Comparison of ENCODE assay signal across 24 cellular contexts in genomic region chr5:171702391-171702790, GRCh38.
"Had no signal": no experiment of that assay in that cellular context is flagged by ENCODE, and none has a peak within 500 bp of the region (broad histone marks: within the 10 kb centered on the region; RNA-seq: fewer than 3 reads in every experiment).

No MANE protein-coding gene starts in this region.

- H3K36me3 Mint-ChIP-seq: memory B cell; naive thymus-derived CD4-positive, alpha-beta T cell; natural killer cell treated with Interleukin-12 subunit alpha and Interleukin-12 subunit beta and Interleukin-15 and Interleukin-18, amount 100 ng/mL, for 72 hours; neural progenitor cell; stimulated activated effector memory CD8-positive, alpha-beta T cell treated with anti-CD3 and anti-CD28 coated beads, Interleukin-12 subunit alpha, Interleukin-12 subunit beta, amount 100 ng/mL, for 72 hours had no signal

- H3K4me1 Mint-ChIP-seq: memory B cell; naive thymus-derived CD4-positive, alpha-beta T cell; stimulated activated effector memory CD8-positive, alpha-beta T cell treated with anti-CD3 and anti-CD28 coated beads, Interleukin-12 subunit alpha, Interleukin-12 subunit beta, amount 100 ng/mL, for 72 hours had no signal

- H3K4me3 Mint-ChIP-seq: memory B cell; naive thymus-derived CD4-positive, alpha-beta T cell; natural killer cell treated with Interleukin-12 subunit alpha and Interleukin-12 subunit beta and Interleukin-15 and Interleukin-18, amount 100 ng/mL, for 72 hours; neural progenitor cell; stimulated activated effector memory CD8-positive, alpha-beta T cell treated with anti-CD3 and anti-CD28 coated beads, Interleukin-12 subunit alpha, Interleukin-12 subunit beta, amount 100 ng/mL, for 72 hours; stimulated activated naive CD8-positive, alpha-beta T cell treated with anti-CD3 and anti-CD28 coated beads, Interleukin-15, Interleukin-2, amounts not matched to agents 100 ng/mL and 50 ng/mL, for 24 hours had no signal

- ATAC-seq: left colon; mucosa of descending colon; naive thymus-derived CD4-positive, alpha-beta T cell; right cardiac atrium; sciatic nerve; upper lobe of right lung had no signal

- DNase-seq: heart right ventricle; hippocampal formation; kidney; left colon; left ventricle myocardium inferior; midbrain; mucosa of descending colon; naive thymus-derived CD4-positive, alpha-beta T cell; ovary; right cardiac atrium; stimulated activated CD4-positive, alpha-beta T cell treated with anti-CD3 and anti-CD28 coated beads, Interleukin-12 subunit alpha, Interleukin-12 subunit beta, amount 100 ng/mL, for 4 hours; stimulated activated CD4-positive, alpha-beta T cell treated with anti-CD3 and anti-CD28 coated beads, Interleukin-15, amount 100 ng/mL, for 24 hours; stimulated activated CD4-positive, alpha-beta T cell treated with anti-CD3 and anti-CD28 coated beads, Interleukin-2, amount 100 ng/mL, for 24 hours; stimulated activated CD4-positive, alpha-beta T cell treated with anti-CD3 and anti-CD28 coated beads, Interleukin-4, amount 100 ng/mL, for 1 hour; stimulated activated naive CD4-positive, alpha-beta T cell; trophoblast cell; upper lobe of right lung had no signal

- H3K27ac Mint-ChIP-seq: memory B cell; naive thymus-derived CD4-positive, alpha-beta T cell; natural killer cell treated with Interleukin-12 subunit alpha and Interleukin-12 subunit beta and Interleukin-15 and Interleukin-18, amount 100 ng/mL, for 72 hours; neural progenitor cell; progenitor cell of endocrine pancreas; stimulated activated effector memory CD8-positive, alpha-beta T cell treated with anti-CD3 and anti-CD28 coated beads, Interleukin-12 subunit alpha, Interleukin-12 subunit beta, amount 100 ng/mL, for 72 hours; stimulated activated naive CD8-positive, alpha-beta T cell treated with anti-CD3 and anti-CD28 coated beads, Interleukin-15, Interleukin-2, amounts not matched to agents 100 ng/mL and 50 ng/mL, for 24 hours had no signal

- H3K9me3 Mint-ChIP-seq: naive thymus-derived CD4-positive, alpha-beta T cell; natural killer cell treated with Interleukin-12 subunit alpha and Interleukin-12 subunit beta and Interleukin-15 and Interleukin-18, amount 100 ng/mL, for 72 hours; stimulated activated effector memory CD8-positive, alpha-beta T cell treated with anti-CD3 and anti-CD28 coated beads, Interleukin-12 subunit alpha, Interleukin-12 subunit beta, amount 100 ng/mL, for 72 hours; stimulated activated naive CD8-positive, alpha-beta T cell treated with anti-CD3 and anti-CD28 coated beads, Interleukin-15, Interleukin-2, amounts not matched to agents 100 ng/mL and 50 ng/mL, for 24 hours had no signal
